Comparison of ENCODE assay signal across 8 cellular contexts in genomic region chr13:43787518-43787891, GRCh38. TPM values are rescaled to one million over a fixed set of nuclear protein-coding genes. Genes with fewer than 3 reads are reported as not detected.
DNase-seq lines count a peak whose midpoint lies in the region; ATAC-seq, FAIRE-seq and TF ChIP-seq lines count a peak whose summit lies in the region.

No MANE protein-coding gene starts in this region.

- no peak for ATAC-seq in GM18867 (IDR thresholded peaks at IDR 0.05; ENCODE audit: unreplicated experiment)

- H3F3A ChIP-seq in neural cell (ENCODE audit: insufficient read depth, low read length, poor library complexity, severe bottlenecking): peaks cover 5% of the 10 kb centered on the region

- H3K36me3 ChIP-seq in KOPT-K1 (ENCODE audit: insufficient read depth, low read length): no peaks in the 10 kb centered on the region
- no peaks in the 10 kb centered on the region for H3K36me3 ChIP-seq in neural cell (ENCODE audit: insufficient read depth, low read length)
- H3K36me3 ChIP-seq in small intestine (ENCODE audit: control insufficient read depth in 2 of 2, insufficient read depth in 2 of 2, low read length in 2 of 2): no peaks in the 10 kb centered on the region

- peaks cover 24% of the 10 kb centered on the region for H3K79me2 ChIP-seq in neural cell (replicated peaks; ENCODE audit: insufficient read depth, low read length)

- TF ChIP-seq CTCF in C4-2B (conservative IDR thresholded peaks at IDR 0.05): no peak
- no peak for TF ChIP-seq CTCF in dorsolateral prefrontal cortex (IDR thresholded peaks at IDR 0.05 in 54 of 56, conservative IDR thresholded peaks at IDR 0.05 in 2 of 56; ENCODE audit: low read depth in 1 of 56, partially characterized antibody in 56 of 56)
- no peak for TF ChIP-seq CTCF in neural cell (IDR thresholded peaks at IDR 0.05; ENCODE audit: poor library complexity, severe bottlenecking)

- WGBS in small intestine, 3 donors: 11 to 17% (median 16%) methylated on average over 9 of the region's 9 CpGs

- no peaks in the 10 kb centered on the region for H3K9me2 ChIP-seq in neural cell (ENCODE audit: insufficient read depth, low read length)

- peak overlapping the region; percentile 42 for H2AFZ ChIP-seq in neural cell (ENCODE audit: low read depth, low read length)

- no peak for TF ChIP-seq EP300 in neural cell (conservative IDR thresholded peaks at IDR 0.05; ENCODE audit: poor library complexity, severe bottlenecking)

- intact Hi-C loops in dorsolateral prefrontal cortex (cut with DNase I): loop anchor here (1.0 to 10.0 kb wide), 7 partner anchors 90 to 700 kb away; partner anchors contain the start of genes CCDC122 (in 1 of the 2) and LACC1 (in 1 of the 2)

- peaks cover 0 to 2% of the 10 kb centered on the region in 2 donors for H3K4me1 ChIP-seq in small intestine (ENCODE audit: control insufficient read depth in 2 of 2, insufficient read depth in 1 of 2, low read depth in 1 of 2, low read length in 1 of 2)

- H3K9me3 ChIP-seq in KOPT-K1 (ENCODE audit: insufficient read depth, low read length, poor library complexity, severe bottlenecking): no peaks in the 10 kb centered on the region
- H3K9me3 ChIP-seq in neural cell (ENCODE audit: low read length): no peaks in the 10 kb centered on the region
- no peaks in the 10 kb centered on the region for H3K9me3 ChIP-seq in small intestine (ENCODE audit: control insufficient read depth, low read depth)

- FAIRE-seq in small intestine (lab: Jason Lieb, UNC): no peak

- no peaks in the 10 kb centered on the region for H4K20me1 ChIP-seq in neural cell (ENCODE audit: insufficient read depth)

- peak overlapping the region; percentile 84 for H3K9ac ChIP-seq in neural cell (ENCODE audit: low read length)

- H3K27ac ChIP-seq in C4-2B: peak overlapping the region; percentile 87
- peak overlapping the region; percentile 27 for H3K27ac ChIP-seq in KOPT-K1 (ENCODE audit: low read depth, low read length, poor library complexity, severe bottlenecking)
- H3K27ac ChIP-seq in dorsolateral prefrontal cortex: peak overlapping the region; percentile 52 to 97 (median 92)
- peak overlapping the region; percentile 94 for H3K27ac ChIP-seq in neural cell (ENCODE audit: low read length)
- H3K27ac ChIP-seq in small intestine (ENCODE audit: low read depth in 1 of 2, low read length in 1 of 2): peak overlapping the region in 1 of 2 donors; percentile 8

- no peak for TF ChIP-seq RAD21 in neural cell (conservative IDR thresholded peaks at IDR 0.05)

- peak overlapping the region; percentile 66 for H3K4me2 ChIP-seq in neural cell (ENCODE audit: low read length)

- H3K4me3 ChIP-seq in dorsolateral prefrontal cortex (peak overlapping the region; percentile 26 to 94 (median 85)), neural cell (ENCODE audit: low read length) (peak overlapping the region; percentile 87), small intestine (ENCODE audit: low read depth in 1 of 2, low read length in 2 of 2) (peak overlapping the region in 1 of 2 donors; percentile 62)

- H3K27me3 ChIP-seq in dorsolateral prefrontal cortex (no peaks in the 10 kb centered on the region), neural cell (ENCODE audit: insufficient read depth, low read depth, low read length) (no peaks in the 10 kb centered on the region), small intestine (ENCODE audit: control insufficient read depth in 2 of 2, insufficient read depth in 2 of 2, low read length in 2 of 2) (peaks cover 0 to 4% of the 10 kb centered on the region in 2 donors)

- no peak for DNase-seq in dorsolateral prefrontal cortex
- DNase-seq in nucleus accumbens (lab: John Stamatoyannopoulos, UW): no peak
- DNase-seq in effector CD8-positive, alpha-beta T cell (lab: John Stamatoyannopoulos, UW): no peak
- no peak for DNase-seq in small intestine

TF ChIP-seq in neural cell, 6 proteins besides CTCF, POLR2A, EP300 and RAD21:
- no peak for TF ChIP-seq SMC3 (conservative IDR thresholded peaks at IDR 0.05; ENCODE audit: poor library complexity)
- no peak for TF ChIP-seq POLR2AphosphoS5 (IDR thresholded peaks at IDR 0.05)
- no peak for TF ChIP-seq TAF1 (IDR thresholded peaks at IDR 0.05; ENCODE audit: low read depth)
- no peak for TF ChIP-seq REST (IDR thresholded peaks at IDR 0.05; ENCODE audit: borderline replicate concordance)
- TF ChIP-seq MXI1 (conservative IDR thresholded peaks at IDR 0.05; ENCODE audit: poor library complexity, severe bottlenecking): no peak
- TF ChIP-seq EZH2 (IDR thresholded peaks at IDR 0.05; ENCODE audit: borderline replicate concordance, insufficient read depth, low read length, poor library complexity, severe bottlenecking): no peak

RNA-seq across cellular contexts. Expression of gene ENOX1, which starts 0.7 kb away (rescaled TPM):
- 10 to 100 TPM; 13.5 to 35.9 (median 25.1) TPM for total RNA-seq in dorsolateral prefrontal cortex
- polyA plus RNA-seq in neural cell (42.6 and 43.7 TPM in 2 replicates), small intestine (under 1 TPM in 2 of 3 donors, not detected in 1; 0.27 to 0.87 TPM)
- polyA minus RNA-seq in neural cell: 72.0 and 74.5 TPM in 2 replicates

Comparison
In these comparisons a context has a peak if more than half of its experiments do, and no peak if none do; other contexts are left out.
1. RNA of gene ENOX1, which starts 0.7 kb away (polyA plus RNA-seq): 42.6 to 43.7 TPM in neural cell; 0.27 to 0.87 TPM in small intestine; every median in the first group is over 10 times any median in the second.